In genomic region chr4:148349153-148349552, GRCh38 we compare ENCODE assay signal across 1 cellular context.
TF ChIP-seq lines count a peak whose summit lies in the region.

No MANE protein-coding gene starts in this region.

TF ChIP-seq in WTC11, 78 proteins besides CTCF, POLR2A, EP300 and RAD21 (continued from another document):
- TF ChIP-seq FOXK1 (CRISPR knock-in tag; IDR thresholded peaks at IDR 0.05) (no peak), EMX1 (CRISPR knock-in tag; IDR thresholded peaks at IDR 0.05) (no peak), TP53 (CRISPR knock-in tag; IDR thresholded peaks at IDR 0.05) (no peak)
- TF ChIP-seq, protein P1, sequence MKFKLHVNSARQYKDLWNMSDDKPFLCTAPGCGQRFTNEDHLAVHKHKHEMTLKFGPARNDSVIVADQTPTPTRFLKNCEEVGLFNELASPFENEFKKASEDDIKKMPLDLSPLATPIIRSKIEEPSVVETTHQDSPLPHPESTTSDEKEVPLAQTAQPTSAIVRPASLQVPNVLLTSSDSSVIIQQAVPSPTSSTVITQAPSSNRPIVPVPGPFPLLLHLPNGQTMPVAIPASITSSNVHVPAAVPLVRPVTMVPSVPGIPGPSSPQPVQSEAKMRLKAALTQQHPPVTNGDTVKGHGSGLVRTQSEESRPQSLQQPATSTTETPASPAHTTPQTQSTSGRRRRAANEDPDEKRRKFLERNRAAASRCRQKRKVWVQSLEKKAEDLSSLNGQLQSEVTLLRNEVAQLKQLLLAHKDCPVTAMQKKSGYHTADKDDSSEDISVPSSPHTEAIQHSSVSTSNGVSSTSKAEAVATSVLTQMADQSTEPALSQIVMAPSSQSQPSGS (CRISPR knock-in tag; IDR thresholded peaks at IDR 0.05; ENCODE audit: borderline replicate concordance, low read depth) = no peak
